1 cellular context compared by ENCODE assay signal in genomic region chr11:27039873-27040272, GRCh38.
TF ChIP-seq lines count a peak whose summit lies in the region.

No MANE protein-coding gene starts in this region.

TF ChIP-seq in GM23338, 12 proteins besides CTCF, POLR2A, EP300 and RAD21 (continued from another document):
- TF ChIP-seq ZNF462 (CRISPR knock-in tag; IDR thresholded peaks at IDR 0.05) (no peak), CREB1 (CRISPR knock-in tag; IDR thresholded peaks at IDR 0.05; ENCODE audit: low read depth) (no peak), NANOG (IDR thresholded peaks at IDR 0.05; ENCODE audit: borderline replicate concordance) (no peak), EZH2phosphoT487 (IDR thresholded peaks at IDR 0.05; ENCODE audit: unreplicated experiment) (no peak), EZH2 (IDR thresholded peaks at IDR 0.05; ENCODE audit: low read depth, unreplicated experiment) (no peak)
